8 cellular contexts compared by ENCODE assay signal in genomic region chr12:53974084-53975018, GRCh38. TPM values are rescaled to one million over a fixed set of nuclear protein-coding genes. Genes with fewer than 3 reads are reported as not detected.
DNase-seq lines count a peak whose midpoint lies in the region; ATAC-seq and TF ChIP-seq lines count a peak whose summit lies in the region.

TSS of gene HOTAIR (minus strand) at chr12:53974954.

- peaks cover 20% of the 10 kb centered on the region for H3K4me1 Mint-ChIP-seq in activated T-cell treated with anti-CD3 and anti-CD28 coated beads, Interleukin-2, amount 50 U/mL, for 24 hours (ENCODE audit: low read depth)
- peaks cover 15% of the 10 kb centered on the region for H3K4me1 Mint-ChIP-seq in endodermal cell

- H3K9me3 ChIP-seq in endodermal cell (ENCODE audit: control insufficient read depth, low read length) (peaks cover 7% of the 10 kb centered on the region), skeletal muscle satellite cell (replicated peaks; ENCODE audit: low read length) (no peaks in the 10 kb centered on the region)

- no peak for TF ChIP-seq CTCF in endodermal cell (conservative IDR thresholded peaks at IDR 0.05)

- H3K36me3 Mint-ChIP-seq in activated T-cell treated with anti-CD3 and anti-CD28 coated beads, Interleukin-2, amount 50 U/mL, for 24 hours (ENCODE audit: low read depth) = no peaks in the 10 kb centered on the region
- no peaks in the 10 kb centered on the region for H3K36me3 Mint-ChIP-seq in endodermal cell (ENCODE audit: low read depth)

- H3K4me3 ChIP-seq in endodermal cell (ENCODE audit: low read length) = no peak within 1 kb of the TSS
- H3K4me3 ChIP-seq in skeletal muscle satellite cell (ENCODE audit: low read length) = peak within 1 kb of the TSS; percentile 94

- no peak for ATAC-seq in GM19455 (IDR thresholded peaks at IDR 0.05; ENCODE audit: unreplicated experiment)
- no peak for ATAC-seq in GM18502 (IDR thresholded peaks at IDR 0.05; ENCODE audit: poor library complexity, unreplicated experiment)
- no peak for ATAC-seq in GM18498 (IDR thresholded peaks at IDR 0.05; ENCODE audit: unreplicated experiment)

- no peak within 1 kb of the TSS for H3K27ac ChIP-seq in endodermal cell (ENCODE audit: low read depth, low read length)

- H3K27me3 ChIP-seq in endodermal cell (ENCODE audit: control insufficient read depth, insufficient read depth, low read length, poor library complexity, severe bottlenecking) (peaks cover 100% of the 10 kb centered on the region), skeletal muscle satellite cell (ENCODE audit: control insufficient read depth, insufficient read depth, low read length) (no peaks in the 10 kb centered on the region)

- H3K4me3 Mint-ChIP-seq in activated T-cell treated with anti-CD3 and anti-CD28 coated beads, Interleukin-2, amount 50 U/mL, for 24 hours = peak within 1 kb of the TSS; percentile 58
- H3K4me3 Mint-ChIP-seq in endodermal cell = peak within 1 kb of the TSS; percentile 33

- H3K9ac ChIP-seq in endodermal cell (ENCODE audit: extremely low read depth, low read length, poor library complexity, severe bottlenecking) (no peak within 1 kb of the TSS), skeletal muscle satellite cell (ENCODE audit: low read depth, low read length) (peak within 1 kb of the TSS; percentile 95)

- peak within 1 kb of the TSS; percentile 99 for H3K4me2 ChIP-seq in skeletal muscle satellite cell (ENCODE audit: low read length)

- H3K27me3 Mint-ChIP-seq in activated T-cell treated with anti-CD3 and anti-CD28 coated beads, Interleukin-2, amount 50 U/mL, for 24 hours = peaks cover 94% of the 10 kb centered on the region
- H3K27me3 Mint-ChIP-seq in endodermal cell (ENCODE audit: insufficient read depth) = peaks cover 100% of the 10 kb centered on the region

- no peaks in the 10 kb centered on the region for H3K4me1 ChIP-seq in endodermal cell (ENCODE audit: control insufficient read depth, insufficient read depth, low read length)
- peaks cover 60% of the 10 kb centered on the region for H3K4me1 ChIP-seq in skeletal muscle satellite cell (ENCODE audit: control insufficient read depth, insufficient read depth, low read length)

- no peak within 1 kb of the TSS for H3K27ac Mint-ChIP-seq in activated T-cell treated with anti-CD3 and anti-CD28 coated beads, Interleukin-2, amount 50 U/mL, for 24 hours
- H3K27ac Mint-ChIP-seq in endodermal cell = no peak within 1 kb of the TSS

- 5 to 7% methylated on average over 20 to 56 of the region's 59 CpGs for WGBS in endodermal cell (ENCODE audit: insufficient coverage in 1 of 2, insufficient read length in 1 of 2), 2 experiments

- no peak for DNase-seq in activated T-cell treated with anti-CD3 and anti-CD28 coated beads, Interleukin-2, amount 50 U/mL, for 24 hours
- DNase-seq in activated T-cell treated with anti-CD3 and anti-CD28 coated beads, Interleukin-2, amount 50 U/mL, for 48 hours = no peak
- DNase-seq in NCI-H2196 treated with DMSO at 0.1 percent for 48 hours (lab: John Stamatoyannopoulos, UW; ENCODE audit: unreplicated experiment) = peak; percentile 15
- peak; percentile 70 for DNase-seq in endodermal cell

- no peaks in the 10 kb centered on the region for H3K36me3 ChIP-seq in endodermal cell (ENCODE audit: control insufficient read depth, insufficient read depth, low read length)
- H3K36me3 ChIP-seq in skeletal muscle satellite cell (ENCODE audit: insufficient read depth, low read length) = peaks cover 10% of the 10 kb centered on the region

- no peaks in the 10 kb centered on the region for H3K9me3 Mint-ChIP-seq in activated T-cell treated with anti-CD3 and anti-CD28 coated beads, Interleukin-2, amount 50 U/mL, for 24 hours
- H3K9me3 Mint-ChIP-seq in endodermal cell = peaks cover 17% of the 10 kb centered on the region

RNA-seq across cellular contexts. Expression of gene HOTAIR, which starts in this region (rescaled TPM):
- not detected for total RNA-seq in endodermal cell
- 1.5 TPM for polyA plus RNA-seq in endodermal cell (2013, experiment 1 of 2)
- polyA plus RNA-seq in endodermal cell (2013, experiment 2 of 2) = 0.50 TPM
- 0.22 and 0.25 TPM in 2 replicates for total RNA-seq in skeletal muscle satellite cell (2012; rRNA removed)

Comparison
In these comparisons a context has a peak if more than half of its experiments do, and no peak if none do; other contexts are left out.
1. DNase-seq: peak in NCI-H2196 treated with DMSO at 0.1 percent for 48 hours (single experiment) and endodermal cell (single experiment); none in activated T-cell treated with anti-CD3 and anti-CD28 coated beads, Interleukin-2, amount 50 U/mL, for 24 hours (single experiment) and activated T-cell treated with anti-CD3 and anti-CD28 coated beads, Interleukin-2, amount 50 U/mL, for 48 hours (0 of 2).